Comparison of ENCODE assay signal across 1 cellular context in genomic region chr6:31659649-31660223, GRCh38.
TF ChIP-seq lines count a peak whose summit lies in the region.

No MANE protein-coding gene starts in this region.

TF ChIP-seq in HepG2, 621 proteins besides CTCF, POLR2A, EP300 and RAD21 (continued from another document):
- TF ChIP-seq ZNF678 (CRISPR knock-in tag; IDR thresholded peaks at IDR 0.05) (0 out of 2 replicates have a peak, but pooled peaks have one; percentile 57), MXD3 (CRISPR knock-in tag; IDR thresholded peaks at IDR 0.05) (0 out of 2 replicates have a peak, but pooled peaks have one; percentile 18), ZNF597 (CRISPR knock-in tag; IDR thresholded peaks at IDR 0.05) (no peak), HDAC1 (CRISPR knock-in tag; IDR thresholded peaks at IDR 0.05) (no peak), ZIK1 (CRISPR knock-in tag; IDR thresholded peaks at IDR 0.05; ENCODE audit: borderline replicate concordance, low read depth) (no peak)
